Comparison of ENCODE assay signal across 19 cellular contexts in the genomic region with DNA sequence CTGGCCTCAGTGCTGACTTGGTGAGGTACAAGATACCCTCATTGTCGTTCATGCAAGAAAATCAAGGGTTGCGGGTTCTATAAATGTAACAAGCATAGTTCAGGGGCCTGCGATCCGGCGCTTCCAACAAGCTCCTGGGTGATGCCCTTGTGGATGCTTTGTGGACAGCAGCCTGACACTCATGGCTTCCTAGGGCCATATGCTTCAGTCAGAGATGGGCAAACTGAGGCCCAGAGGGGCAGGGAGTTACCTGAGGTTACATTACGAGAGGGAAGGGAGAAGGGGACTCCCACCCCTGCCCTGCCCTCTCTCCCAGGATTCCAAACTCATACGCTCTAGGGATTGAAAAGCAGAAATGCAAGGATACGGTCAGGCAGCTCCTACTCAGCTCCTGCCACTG.
A peak's percentile ranks its signal among the peaks of the same experiment; 100 is the strongest.
DNase-seq lines count a peak whose midpoint lies in the region; ATAC-seq and TF ChIP-seq lines count a peak whose summit lies in the region.
"Had no signal": no experiment of that assay in that cellular context is flagged by ENCODE, and none has a peak within 500 bp of the region (broad histone marks: within the 10 kb centered on the region; RNA-seq: fewer than 3 reads in every experiment).

No MANE protein-coding gene starts in this region.

- H3K4me1 ChIP-seq in PC-3 (ENCODE audit: insufficient read depth, low read length) (peaks cover 4% of the 10 kb centered on the region), esophagus muscularis mucosa (peaks cover 5 to 77% (median 62%) of the 10 kb centered on the region in 4 donors), neuronal stem cell (ENCODE audit: control insufficient read depth in 2 of 2, insufficient read depth in 1 of 2, low read depth in 1 of 2, low read length in 2 of 2) (peaks cover 15 to 18% of the 10 kb centered on the region in 2 donors), spleen (peaks cover 0 to 42% (median 15%) of the 10 kb centered on the region in 6 donors)
- H3K4me1 ChIP-seq: HAP-1 had no signal

- POLR2A ChIA-PET in PC-3 (lab: Charles Lee; ENCODE audit: unreplicated experiment) = no interaction called here

- H3K23ac ChIP-seq in neuronal stem cell (ENCODE audit: low read depth, low read length, poor library complexity) = no peak overlapping the region

- no peaks in the 10 kb centered on the region for H3F3A ChIP-seq in PC-3 (ENCODE audit: low read length, unreplicated experiment)

- H2BK12ac ChIP-seq in neuronal stem cell (ENCODE audit: low read length) = no peak overlapping the region

- intact Hi-C loops in PC-3 (cut with micrococcal nuclease) = no loop called here
- intact Hi-C loops in esophagus muscularis mucosa (cut with DNase I) = no loop called here
- intact Hi-C loops in spleen (cut with DNase I; ENCODE audit: low total_unique reads) = no loop called here

- 0 out of 2 replicates have a peak, but pooled peaks have one; percentile 1 for TF ChIP-seq CTCF in PC-3 (conservative IDR thresholded peaks at IDR 0.05; ENCODE audit: low read depth, low read length)
- TF ChIP-seq CTCF in esophagus muscularis mucosa (IDR thresholded peaks at IDR 0.05) = no peak
- no peak for TF ChIP-seq CTCF in spleen (IDR thresholded peaks at IDR 0.05 in 8 of 11, conservative IDR thresholded peaks at IDR 0.05 in 3 of 11)

- no peak overlapping the region for H3K4ac ChIP-seq in neuronal stem cell (ENCODE audit: low read length)

- no peak overlapping the region for H3K4me2 ChIP-seq in PC-3 (ENCODE audit: low read length)
- no peak overlapping the region for H3K4me2 ChIP-seq in neuronal stem cell (ENCODE audit: insufficient read depth, low read length, poor library complexity, severe bottlenecking)
- H3K4me2 ChIP-seq: A549, GM23338 had no signal

- ATAC-seq in PC-3 (no peak), GM19455 (IDR thresholded peaks at IDR 0.05; ENCODE audit: unreplicated experiment) (no peak)
- no peak for ATAC-seq in stimulated activated naive CD8-positive, alpha-beta T cell treated with anti-CD3 and anti-CD28 coated beads, Interleukin-15, Interleukin-2, amounts not matched to agents 100 U/mL and 50 U/mL, for 24 hours

- H3K79me2 ChIP-seq in PC-3 (ENCODE audit: low read length) = no peaks in the 10 kb centered on the region

- H2AFZ ChIP-seq in PC-3 (ENCODE audit: low read length) = no peak overlapping the region
- no peak overlapping the region for H2AFZ ChIP-seq in neuronal stem cell (ENCODE audit: low read length)
- H2AFZ ChIP-seq: GM23338 had no signal

- H3K9me2 ChIP-seq in PC-3 (replicated peaks; ENCODE audit: low read length) = no peaks in the 10 kb centered on the region

- H3K27ac ChIP-seq in PC-3 (ENCODE audit: low read length) (no peak overlapping the region), esophagus muscularis mucosa (replicated peaks in 1 of 4) (peak overlapping the region in 3 of 4 donors; percentile 48 to 60 (median 60)), neuronal stem cell (replicated peaks; ENCODE audit: low read length) (no peak overlapping the region), spleen (peak overlapping the region in 6 of 8 donors; percentile 29 to 77 (median 60))
- H3K27ac ChIP-seq: A549 had no signal

- H2BK120ac ChIP-seq in neuronal stem cell (ENCODE audit: low read depth, low read length) = no peak overlapping the region

- BruUV-seq in PC-3 (replicated peaks; lab: Mats Ljungman, UMichigan) = no TSS peak

- CTCF ChIA-PET in PC-3 (lab: Charles Lee) = interaction anchor here (0.6 kb wide), 1 partner anchor 332 kb away, joined by 4 read pairs; no protein-coding TSS in a partner anchor

- no peak overlapping the region for H3K18ac ChIP-seq in neuronal stem cell (ENCODE audit: low read length)

- H3K36me3 ChIP-seq in PC-3 (ENCODE audit: low read depth, low read length) = no peaks in the 10 kb centered on the region
- H3K36me3 ChIP-seq in esophagus muscularis mucosa = no peaks in the 10 kb centered on the region
- no peaks in the 10 kb centered on the region for H3K36me3 ChIP-seq in neuronal stem cell (replicated peaks in 1 of 2; ENCODE audit: control insufficient read depth in 2 of 2, insufficient read depth in 2 of 2, low read length in 2 of 2)
- no peaks in the 10 kb centered on the region for H3K36me3 ChIP-seq in spleen
- H3K36me3 ChIP-seq: HAP-1 had no signal

- H2AK5ac ChIP-seq in neuronal stem cell (ENCODE audit: low read depth, low read length) = peak overlapping the region; percentile 53

- 94% methylated on average over 8 of the region's 8 CpGs for WGBS in esophagus muscularis mucosa
- WGBS in neuronal stem cell (ENCODE audit: extremely low coverage in 2 of 2, insufficient read length in 2 of 2, insufficient replicate concordance in 1 of 2), 2 donors = no CpG with 5 or more reads among the region's 8 CpGs
- WGBS in spleen, 5 donors = 88 to 96% (median 95%) methylated on average over 8 of the region's 8 CpGs

- no peak for TF ChIP-seq EP300 in esophagus muscularis mucosa (IDR thresholded peaks at IDR 0.05)

- H2BK5ac ChIP-seq in neuronal stem cell (ENCODE audit: low read length) = no peak overlapping the region

- H3K14ac ChIP-seq in neuronal stem cell (ENCODE audit: low read length) = no peak overlapping the region

- no peak overlapping the region for H4K8ac ChIP-seq in neuronal stem cell (ENCODE audit: low read depth, low read length)

- H4K91ac ChIP-seq in neuronal stem cell (ENCODE audit: low read depth, low read length, poor library complexity) = no peak overlapping the region

- H2BK15ac ChIP-seq in neuronal stem cell (ENCODE audit: low read length) = no peak overlapping the region

- DNase-seq in PC-3 (no peak), esophagus muscularis mucosa (ENCODE audit: extremely low spot score) (no peak), neuronal stem cell (ENCODE audit: low spot score) (no peak), spleen (no peak), NCI-H2081 (lab: John Stamatoyannopoulos, UW) (no peak)
- no peak for DNase-seq in stimulated activated naive CD8-positive, alpha-beta T cell treated with anti-CD3 and anti-CD28 coated beads, Interleukin-15, Interleukin-2, amounts not matched to agents 100 U/mL and 50 U/mL, for 24 hours
- DNase-seq: DMS53, GDM1, Kasumi-1, NCI-H1694, NCI-H2081 treated with DMSO at 0.1 percent for 48 hours, NCI-H2171 treated with DMSO at 0.1 percent for 48 hours, NCI-H446, NCI-H526 treated with DMSO at 0.1 percent for 48 hours, SHP77 had no signal

- H3K27me3 ChIP-seq in PC-3 (ENCODE audit: low read length) (no peaks in the 10 kb centered on the region), esophagus muscularis mucosa (no peaks in the 10 kb centered on the region), neuronal stem cell (ENCODE audit: control insufficient read depth in 3 of 3, insufficient read depth in 3 of 3, low read depth in 1 of 3, low read length in 3 of 3) (no peaks in the 10 kb centered on the region), spleen (replicated peaks in 1 of 7) (no peaks in the 10 kb centered on the region)

- no peak overlapping the region for H3K4me3 ChIP-seq in PC-3 (ENCODE audit: low read length)
- no peak overlapping the region for H3K4me3 ChIP-seq in esophagus muscularis mucosa
- H3K4me3 ChIP-seq in neuronal stem cell (ENCODE audit: low read length in 2 of 2) = no peak overlapping the region
- H3K4me3 ChIP-seq in spleen = no peak overlapping the region
- H3K4me3 ChIP-seq: A549, GM23338, HAP-1 had no signal

- H4K20me1 ChIP-seq in PC-3 (ENCODE audit: low read length) = no peaks in the 10 kb centered on the region

- TF ChIP-seq POLR2A in esophagus muscularis mucosa (IDR thresholded peaks at IDR 0.05; ENCODE audit: low read depth) = no peak
- no peak for TF ChIP-seq POLR2A in spleen (IDR thresholded peaks at IDR 0.05)

- no peaks in the 10 kb centered on the region for H3K9me3 ChIP-seq in PC-3 (ENCODE audit: low read length)
- H3K9me3 ChIP-seq in esophagus muscularis mucosa = no peaks in the 10 kb centered on the region
- H3K9me3 ChIP-seq in neuronal stem cell (replicated peaks in 1 of 2; ENCODE audit: control insufficient read depth in 2 of 2, insufficient read depth in 1 of 2, low read depth in 1 of 2, low read length in 2 of 2) = peaks cover 0 to 2% of the 10 kb centered on the region in 2 donors
- H3K9me3 ChIP-seq in spleen = no peaks in the 10 kb centered on the region
- H3K9me3 ChIP-seq: A549, HAP-1 had no signal

- H3K9ac ChIP-seq in PC-3 (ENCODE audit: low read length) (no peak overlapping the region), neuronal stem cell (ENCODE audit: low read depth, low read length, poor library complexity) (no peak overlapping the region)

- peaks cover 2% of the 10 kb centered on the region for H3K79me1 ChIP-seq in neuronal stem cell (ENCODE audit: low read depth, low read length)

Comparison
In these comparisons a context has a peak if more than half of its experiments do, and no peak if none do; other contexts are left out.
1. H3K27ac ChIP-seq: peak in esophagus muscularis mucosa (3 of 4) and spleen (6 of 8); none in PC-3 (single experiment) and neuronal stem cell (single experiment).